8 cellular contexts compared by ENCODE assay signal in the genomic region with DNA sequence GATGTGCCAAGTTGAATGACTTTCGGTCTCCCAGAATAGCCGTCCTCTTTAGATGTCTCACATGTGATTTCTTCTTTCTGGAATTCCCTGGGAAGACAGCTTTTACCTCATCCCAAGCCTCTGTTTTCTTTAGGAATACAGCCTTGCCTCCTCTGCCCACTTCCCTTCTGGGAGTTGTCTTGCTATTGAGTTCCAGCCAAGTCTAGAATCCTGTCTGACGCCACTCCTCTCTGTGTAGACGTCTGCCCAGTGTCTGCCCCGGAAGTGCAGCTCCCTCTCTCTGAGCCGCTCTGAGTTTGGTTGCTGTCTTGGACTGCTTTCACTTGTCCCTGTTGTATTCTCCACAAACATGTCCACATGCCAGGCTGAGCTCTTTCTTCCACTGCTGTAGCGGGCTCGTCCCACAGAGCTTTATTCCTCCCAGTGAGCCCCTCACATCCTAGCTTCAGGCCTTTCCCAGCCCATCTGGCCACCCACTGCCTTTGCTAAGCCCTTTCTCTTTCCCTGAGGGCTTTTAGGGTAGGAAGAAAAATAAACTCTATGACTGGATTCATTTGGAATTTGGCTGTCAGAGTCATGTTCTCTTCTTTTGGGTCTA. TPM values are rescaled to one million over a fixed set of nuclear protein-coding genes. Genes with fewer than 3 reads are reported as not detected.
DNase-seq lines count a peak whose midpoint lies in the region; ATAC-seq, FAIRE-seq and TF ChIP-seq lines count a peak whose summit lies in the region.

No MANE protein-coding gene starts in this region.

- no peak overlapping the region for H3K4me3 Mint-ChIP-seq in activated T-cell treated with anti-CD3 and anti-CD28 coated beads, Interleukin-2, amount 50 U/mL, for 4 hours

- CTCF ChIA-PET in K562 (lab: Yijun Ruan, JAX; ENCODE audit: low intra/inter-chr PET ratio), result no interaction called here

- peaks cover 23% of the 10 kb centered on the region for H3K27me3 Mint-ChIP-seq in activated T-cell treated with anti-CD3 and anti-CD28 coated beads, Interleukin-2, amount 50 U/mL, for 4 hours (ENCODE audit: low read depth)

- TF ChIP-seq EP300 in K562 (IDR thresholded peaks at IDR 0.05; ENCODE audit: low read length), result no peak

- no TSS peak for BruUV-seq in K562 (replicated peaks; lab: Mats Ljungman, UMichigan)

- TF ChIP-seq POLR2A in K562 (conservative IDR thresholded peaks at IDR 0.05) (no peak), spleen (IDR thresholded peaks at IDR 0.05) (no peak)

- H4K20me1 ChIP-seq in K562 (replicated peaks; ENCODE audit: control insufficient read depth, insufficient read depth, low read length), result no peaks in the 10 kb centered on the region

- POLR2A ChIA-PET in K562 (lab: Yijun Ruan, JAX), result interaction anchor here (0.6 kb wide), 1 partner anchor 21 kb away, joined by 3 read pairs; no protein-coding TSS in a partner anchor

- WGBS in K562 (ENCODE audit: insufficient coverage, low coverage, missing lambda C conversion rate), result 0% methylated on average over 8 of the region's 8 CpGs
- WGBS in spleen, 5 donors, result 55 to 73% (median 67%) methylated on average over 8 of the region's 8 CpGs

- no peak for TF ChIP-seq CTCF in HFF-Myc (IDR thresholded peaks at IDR 0.05; ENCODE audit: low read depth, low read length, missing control alignments)
- TF ChIP-seq CTCF in K562 (IDR thresholded peaks at IDR 0.05 in 2 of 3, conservative IDR thresholded peaks at IDR 0.05 in 1 of 3; ENCODE audit: insufficient read depth in 2 of 3, low read depth in 1 of 3, low read length in 3 of 3), result no peak
- TF ChIP-seq CTCF in spleen (IDR thresholded peaks at IDR 0.05 in 8 of 11, conservative IDR thresholded peaks at IDR 0.05 in 3 of 11), result no peak

- intact Hi-C loops in K562 (cut with micrococcal nuclease), result no loop called here
- intact Hi-C loops in spleen (cut with DNase I; ENCODE audit: low total_unique reads), result no loop called here

- H3K36me3 ChIP-seq in K562 (ENCODE audit: control insufficient read depth, insufficient read depth, low read length) (no peaks in the 10 kb centered on the region), spleen (no peaks in the 10 kb centered on the region)

- peak; percentile 81 for DNase-seq in HFF-Myc (ENCODE audit: extremely low read depth, low read depth)
- no peak for DNase-seq in K562 (ENCODE audit: extremely low read depth in 1 of 4, low spot score in 3 of 4)
- DNase-seq in islet precursor cell, result peak; percentile 82
- no peak for DNase-seq in spleen
- no peak for DNase-seq in activated T-cell treated with anti-CD3 and anti-CD28 coated beads, Interleukin-2, amount 50 U/mL, for 4 hours
- DNase-seq in NCI-H510A treated with DMSO at 0.1 percent for 48 hours (lab: John Stamatoyannopoulos, UW), result no peak

- H3K9me3 ChIP-seq in K562 (replicated peaks; ENCODE audit: control insufficient read depth, insufficient read depth, low read depth, low read length) (no peaks in the 10 kb centered on the region), spleen (peaks cover 0 to 6% (median 0%) of the 10 kb centered on the region in 8 donors)

- ATAC-seq in K562 (peak; percentile 23; the same call in 1 of the 3 replicates), GM21381 (IDR thresholded peaks at IDR 0.05; ENCODE audit: unreplicated experiment) (no peak), HG02885 (IDR thresholded peaks at IDR 0.05; ENCODE audit: poor library complexity, unreplicated experiment) (no peak)
- no peak for ATAC-seq in activated T-cell treated with anti-CD3 and anti-CD28 coated beads, Interleukin-2, amount 50 U/mL, for 4 hours

- no peaks in the 10 kb centered on the region for H3K4me1 Mint-ChIP-seq in activated T-cell treated with anti-CD3 and anti-CD28 coated beads, Interleukin-2, amount 50 U/mL, for 4 hours (ENCODE audit: low read depth)

- in situ Hi-C loops in K562 (cut with MboI), result no loop called here

- H3K9ac ChIP-seq in K562 (ENCODE audit: insufficient read depth in 1 of 2, low read depth in 2 of 2, low read length in 2 of 2), result no peak overlapping the region

- H3K9me1 ChIP-seq in K562 (ENCODE audit: control insufficient read depth, insufficient read depth, low read length), result no peaks in the 10 kb centered on the region

- FAIRE-seq in K562 (lab: Jason Lieb, UNC), result no peak

- no peaks in the 10 kb centered on the region for H3K9me3 Mint-ChIP-seq in activated T-cell treated with anti-CD3 and anti-CD28 coated beads, Interleukin-2, amount 50 U/mL, for 4 hours

- no peak for TF ChIP-seq RAD21 in K562 (CRISPR knock-in tag; conservative IDR thresholded peaks at IDR 0.05 in 1 of 2, IDR thresholded peaks at IDR 0.05 in 1 of 2)

- H3K4me3 ChIP-seq in HFF-Myc (replicated peaks; ENCODE audit: low read depth, low read length) (peak overlapping the region; percentile 22), K562 (no peak overlapping the region), spleen (no peak overlapping the region)

- no peaks in the 10 kb centered on the region for H3K36me3 Mint-ChIP-seq in activated T-cell treated with anti-CD3 and anti-CD28 coated beads, Interleukin-2, amount 50 U/mL, for 4 hours (ENCODE audit: insufficient read depth)

- H3K27me3 ChIP-seq in K562 (ENCODE audit: control insufficient read depth in 2 of 2, insufficient read depth in 2 of 2, low read length in 2 of 2), result no peaks in the 10 kb centered on the region
- H3K27me3 ChIP-seq in spleen (replicated peaks in 1 of 7), result no peaks in the 10 kb centered on the region

- H3K79me2 ChIP-seq in K562 (ENCODE audit: control insufficient read depth, insufficient read depth, low read length), result no peaks in the 10 kb centered on the region

- H3K27ac ChIP-seq in K562 (ENCODE audit: extremely low read depth, low read depth, low read length) (no peak overlapping the region), spleen (peak overlapping the region in 7 of 8 donors; percentile 19 to 73 (median 62))

- H3K4me2 ChIP-seq in K562 (ENCODE audit: insufficient read depth, low read length), result no peak overlapping the region

- H3K4me1 ChIP-seq in K562 (replicated peaks in 1 of 2; ENCODE audit: control insufficient read depth in 2 of 2, insufficient read depth in 2 of 2, low read length in 2 of 2), result no peaks in the 10 kb centered on the region
- peaks cover 0 to 14% (median 6%) of the 10 kb centered on the region in 6 donors for H3K4me1 ChIP-seq in spleen

- H2AFZ ChIP-seq in K562 (ENCODE audit: low read depth, low read length), result no peak overlapping the region

TF ChIP-seq in K562, 482 proteins besides CTCF, POLR2A, EP300 and RAD21 (continues in another document):
- no peak for TF ChIP-seq SRF (CRISPR knock-in tag; IDR thresholded peaks at IDR 0.05)
- no peak for TF ChIP-seq RFX7 (CRISPR knock-in tag; IDR thresholded peaks at IDR 0.05)
- TF ChIP-seq TEAD2 (tag; IDR thresholded peaks at IDR 0.05), result no peak
- TF ChIP-seq MTA3 (IDR thresholded peaks at IDR 0.05; ENCODE audit: borderline replicate concordance), result no peak
- TF ChIP-seq HDAC1 (IDR thresholded peaks at IDR 0.05), result no peak
- no peak for TF ChIP-seq ZBTB49 (CRISPR knock-in tag; IDR thresholded peaks at IDR 0.05; ENCODE audit: borderline replicate concordance)
- TF ChIP-seq NFIX (CRISPR knock-in tag; IDR thresholded peaks at IDR 0.05; ENCODE audit: low read depth), result no peak
- TF ChIP-seq HNRNPK (IDR thresholded peaks at IDR 0.05; ENCODE audit: low read depth, low read length, poor library complexity, severe bottlenecking), result no peak

RNA-seq across cellular contexts. Expression of gene IGFBP7, which starts 9.0 kb away (rescaled TPM):
- total RNA-seq in K562 (2011; cell fraction: chromatin; rRNA removed; ENCODE audit: low replicate concordance), result not detected in 2 replicates
- total RNA-seq in K562 (2011; cell fraction: nucleolus; rRNA removed), result not detected in 2 replicates
- not detected in 2 replicates for total RNA-seq in K562 (2011; cell fraction: nucleoplasm; rRNA removed)
- total RNA-seq in K562 (2014; rRNA removed), result not detected in 2 replicates
- total RNA-seq in K562 (2014; rRNA removed; fragmentation: Illumina TruSeq; extraction: Trizol), result not detected in 2 replicates
- total RNA-seq in K562 (2015; rRNA removed; fragmentation: Illumina TruSeq; extraction: Trizol), result not detected in 2 replicates
- 0.29 and 0.54 TPM in 2 replicates for total RNA-seq in K562 (2021)
- not detected in 2 replicates for polyA plus RNA-seq in K562 (2011; rRNA removed)
- 0.12 and 0.18 TPM in 2 replicates for polyA plus RNA-seq in K562 (2011; cell fraction: cytosol; rRNA removed)
- polyA plus RNA-seq in K562 (2011; cell fraction: nucleus; rRNA removed), result not detected in 2 replicates
- polyA plus RNA-seq in K562 (2012), result 0.12 and 0.25 TPM in 2 replicates
- not detected in 2 replicates for polyA plus RNA-seq in K562 (2014; fragmentation: Illumina TruSeq; extraction: Trizol)
- under 1 TPM; 0.27 to 0.49 TPM for polyA plus RNA-seq in K562 (2014; fragmentation: Nextera tagmentation; extraction: Ambion mirVana)
- polyA plus RNA-seq in K562 (2014; rRNA removed), result not detected in 2 replicates
- not detected in 2 replicates for polyA minus RNA-seq in K562 (2011; rRNA and poly(A)+ RNA removed)
- polyA minus RNA-seq in K562 (2011; cell fraction: cytosol; rRNA and poly(A)+ RNA removed), result not detected in 2 replicates
- not detected in 2 replicates for polyA minus RNA-seq in K562 (2011; cell fraction: nucleus; rRNA and poly(A)+ RNA removed)
- total RNA-seq in spleen, result 100 to 1,000 TPM; 450 to 947 (median 589) TPM
- polyA plus RNA-seq in spleen, result 100 to 1,000 TPM; 127 to 444 (median 249) TPM
- total RNA-seq in activated T-cell treated with anti-CD3 and anti-CD28 coated beads, Interleukin-2, amount 50 U/mL, for 4 hours, result under 1 TPM; 0.56 to 0.73 (median 0.63) TPM

Comparison
In these comparisons a context has a peak if more than half of its experiments do, and no peak if none do; other contexts are left out.
1. DNase-seq: peak in HFF-Myc (single experiment) and islet precursor cell (single experiment); none in K562 (0 of 4), spleen (single experiment), activated T-cell treated with anti-CD3 and anti-CD28 coated beads, Interleukin-2, amount 50 U/mL, for 4 hours (single experiment) and NCI-H510A treated with DMSO at 0.1 percent for 48 hours (single experiment).
2. RNA of gene IGFBP7, which starts 9.0 kb away (total RNA-seq): 450 to 947 TPM in spleen; 0.56 to 0.73 TPM in activated T-cell treated with anti-CD3 and anti-CD28 coated beads, Interleukin-2, amount 50 U/mL, for 4 hours and 0.29 to 0.54 TPM in K562; every median in the first group is over 100 times any median in the second.